Comparison of ENCODE assay signal across 9 cellular contexts in the genomic region with DNA sequence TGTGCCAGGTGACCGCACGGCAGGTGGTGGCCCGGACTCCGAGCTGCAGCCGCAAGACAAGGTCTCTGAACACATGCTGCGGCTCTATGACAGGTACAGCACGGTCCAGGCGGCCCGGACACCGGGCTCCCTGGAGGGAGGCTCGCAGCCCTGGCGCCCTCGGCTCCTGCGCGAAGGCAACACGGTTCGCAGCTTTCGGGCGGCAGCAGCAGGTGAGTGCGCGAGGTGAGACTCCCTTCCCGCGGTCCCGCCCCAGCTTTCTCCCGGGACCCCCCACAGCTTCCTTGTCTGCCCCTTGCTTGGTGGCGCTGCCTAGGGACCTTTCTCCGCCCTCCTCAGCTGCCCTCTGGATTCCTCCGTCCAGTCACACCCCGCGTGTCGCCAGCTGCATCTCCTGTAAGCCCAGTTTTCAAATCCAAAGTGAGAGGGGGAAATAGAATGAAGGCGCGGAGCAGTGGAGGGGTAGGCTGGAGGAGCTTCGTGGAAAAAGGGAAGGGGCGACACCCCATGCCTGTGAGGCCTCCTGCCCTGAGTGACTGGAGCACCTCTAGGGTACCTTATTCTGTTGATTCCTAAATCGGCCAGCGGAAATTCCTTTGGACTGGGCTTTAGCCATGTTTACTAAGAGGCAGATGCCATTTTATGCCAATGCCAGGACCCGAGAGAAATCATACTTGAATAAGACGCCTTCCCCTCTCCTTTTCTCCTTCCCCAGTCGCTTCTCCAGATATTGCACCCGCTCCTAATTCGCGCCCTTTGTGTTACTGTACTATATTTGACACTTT. TPM values are rescaled to one million over a fixed set of nuclear protein-coding genes. Genes with fewer than 3 reads are reported as not detected.
DNase-seq lines count a peak whose midpoint lies in the region; ATAC-seq lines count a peak whose summit lies in the region.
"Had no signal": no experiment of that assay in that cellular context is flagged by ENCODE, and none has a peak within 500 bp of the region (broad histone marks: within the 10 kb centered on the region; RNA-seq: fewer than 3 reads in every experiment).

No MANE protein-coding gene starts in this region.

- no peak overlapping the region for H3K27ac Mint-ChIP-seq in central memory CD8-positive, alpha-beta T cell (ENCODE audit: low read depth)
- no peak overlapping the region for H3K27ac Mint-ChIP-seq in natural killer cell treated with Interleukin-12 subunit alpha and Interleukin-12 subunit beta and Interleukin-15 and Interleukin-18, amount 100 ng/mL, for 72 hours

- H3K4me1 Mint-ChIP-seq in central memory CD8-positive, alpha-beta T cell = peaks cover 16% of the 10 kb centered on the region
- peaks cover 5 to 18% of the 10 kb centered on the region in 2 donors for H3K4me1 Mint-ChIP-seq in natural killer cell treated with Interleukin-12 subunit alpha and Interleukin-12 subunit beta and Interleukin-15 and Interleukin-18, amount 100 ng/mL, for 72 hours (ENCODE audit: low read depth in 2 of 2)

- H3K36me3 Mint-ChIP-seq in central memory CD8-positive, alpha-beta T cell (ENCODE audit: insufficient read depth) = no peaks in the 10 kb centered on the region
- H3K36me3 Mint-ChIP-seq in natural killer cell treated with Interleukin-12 subunit alpha and Interleukin-12 subunit beta and Interleukin-15 and Interleukin-18, amount 100 ng/mL, for 72 hours = no peaks in the 10 kb centered on the region

- H3K4me3 Mint-ChIP-seq in central memory CD8-positive, alpha-beta T cell = peak overlapping the region; percentile 43
- H3K4me3 Mint-ChIP-seq in natural killer cell treated with Interleukin-12 subunit alpha and Interleukin-12 subunit beta and Interleukin-15 and Interleukin-18, amount 100 ng/mL, for 72 hours = peak overlapping the region; percentile 57

- ATAC-seq in HG02852 (IDR thresholded peaks at IDR 0.05; ENCODE audit: unreplicated experiment) (peak; percentile 21), GM21717 (IDR thresholded peaks at IDR 0.05; ENCODE audit: unreplicated experiment) (no peak), HG02870 (IDR thresholded peaks at IDR 0.05; ENCODE audit: unreplicated experiment) (no peak)
- ATAC-seq in central memory CD8-positive, alpha-beta T cell (replicated peaks; ENCODE audit: extremely low read depth, poor library complexity, severe bottlenecking) = no peak
- ATAC-seq in natural killer cell treated with Interleukin-12 subunit alpha and Interleukin-12 subunit beta and Interleukin-15 and Interleukin-18, amount 100 ng/mL, for 72 hours = peak in 1 of 2 donors; percentile 24

- DNase-seq in COR-L47 (lab: John Stamatoyannopoulos, UW) (peak; percentile 61), NCI-H128 (lab: John Stamatoyannopoulos, UW; ENCODE audit: unreplicated experiment) (no peak), HT-29 (ENCODE audit: low spot score) (no peak)
- no peak for DNase-seq in central memory CD8-positive, alpha-beta T cell (ENCODE audit: low spot score in 2 of 2)
- no peak for DNase-seq in natural killer cell treated with Interleukin-12 subunit alpha and Interleukin-12 subunit beta and Interleukin-15 and Interleukin-18, amount 100 ng/mL, for 72 hours (ENCODE audit: low spot score)
- DNase-seq: SHP77 had no signal

- H3K27me3 Mint-ChIP-seq in central memory CD8-positive, alpha-beta T cell = peaks cover 76% of the 10 kb centered on the region
- H3K27me3 Mint-ChIP-seq in natural killer cell treated with Interleukin-12 subunit alpha and Interleukin-12 subunit beta and Interleukin-15 and Interleukin-18, amount 100 ng/mL, for 72 hours = peaks cover 55 to 69% of the 10 kb centered on the region in 2 donors

- H3K9me3 Mint-ChIP-seq in central memory CD8-positive, alpha-beta T cell = no peaks in the 10 kb centered on the region
- no peaks in the 10 kb centered on the region for H3K9me3 Mint-ChIP-seq in natural killer cell treated with Interleukin-12 subunit alpha and Interleukin-12 subunit beta and Interleukin-15 and Interleukin-18, amount 100 ng/mL, for 72 hours

RNA-seq across cellular contexts. Expression of a gene that starts 1.1 kb away (rescaled TPM):
- total RNA-seq in natural killer cell treated with Interleukin-12 subunit alpha and Interleukin-12 subunit beta and Interleukin-15 and Interleukin-18, amount 100 ng/mL, for 72 hours = under 1 TPM in 1 of 2 donors, not detected in 1; 0.08 TPM
- total RNA-seq in HT-29 (2014; rRNA removed; shearing (Covaris generic)) = not detected in 2 replicates
